12 cellular contexts compared by ENCODE assay signal in the genomic region with DNA sequence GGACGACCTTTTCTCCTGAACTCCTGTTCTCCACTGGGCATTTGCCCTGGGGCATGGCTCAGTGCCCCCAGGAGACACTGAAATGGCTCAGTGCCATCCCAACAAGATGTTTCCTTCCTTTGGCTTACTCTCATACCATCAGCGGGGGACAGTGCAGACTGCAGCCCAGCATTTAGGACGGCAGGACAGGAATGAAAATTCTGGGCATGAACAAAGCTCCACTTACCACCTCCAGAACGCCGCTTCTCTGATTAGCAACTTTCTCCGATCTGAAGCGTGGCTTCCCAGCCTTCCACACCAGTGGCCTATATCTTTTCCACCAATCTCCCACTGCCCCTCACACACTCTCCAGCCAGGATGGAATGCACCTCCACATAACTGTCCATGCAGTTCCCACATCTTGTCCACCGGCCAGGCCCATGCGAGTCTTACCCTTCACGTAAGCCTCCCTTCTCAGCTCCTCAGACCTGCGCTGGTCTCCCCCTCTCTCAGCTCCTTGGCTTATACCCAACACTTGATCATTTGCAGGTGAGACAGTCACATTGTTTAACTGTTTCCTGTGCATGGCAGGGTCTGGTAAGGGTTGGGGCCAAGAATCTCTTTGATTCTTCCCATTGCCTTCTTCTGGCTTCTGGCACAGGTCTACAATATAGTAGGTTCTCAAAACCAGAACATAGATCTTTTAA.
DNase-seq lines count a peak whose midpoint lies in the region; ATAC-seq and TF ChIP-seq lines count a peak whose summit lies in the region.
"Had no signal": no experiment of that assay in that cellular context is flagged by ENCODE, and none has a peak within 500 bp of the region (broad histone marks: within the 10 kb centered on the region; RNA-seq: fewer than 3 reads in every experiment).

No MANE protein-coding gene starts in this region.

- peaks cover 94% of the 10 kb centered on the region for H3K4me1 ChIP-seq in CD8-positive, alpha-beta T cell (ENCODE audit: insufficient read depth, low read length)
- H3K4me1 ChIP-seq in Caco-2, result no peaks in the 10 kb centered on the region

- H3K27ac ChIP-seq in CD8-positive, alpha-beta T cell (ENCODE audit: low read depth, low read length), result peak overlapping the region; percentile 86

- no TSS peak for BruUV-seq in Caco-2 (replicated peaks; lab: Mats Ljungman, UMichigan)

- ATAC-seq in CD8-positive, alpha-beta T cell, result peak; percentile 22
- ATAC-seq in SK-N-SH treated with all-trans-retinoic acid at 6 μM for 48 hours (peak; percentile 9), GM21825 (IDR thresholded peaks at IDR 0.05; ENCODE audit: unreplicated experiment) (no peak), HG03460 (IDR thresholded peaks at IDR 0.05; ENCODE audit: unreplicated experiment) (no peak)
- ATAC-seq: K562 had no signal

- peak overlapping the region; percentile 99 for H3K27ac Mint-ChIP-seq in CD8-positive, alpha-beta T cell
- peak overlapping the region; percentile 84 to 93 (median 87) for H3K27ac Mint-ChIP-seq in nephron
- H3K27ac Mint-ChIP-seq in Caco-2 (ENCODE audit: unreplicated experiment), result no peak overlapping the region
- H3K27ac Mint-ChIP-seq: endodermal cell had no signal

- H3K4me3 Mint-ChIP-seq in CD8-positive, alpha-beta T cell, result peak overlapping the region; percentile 90
- H3K4me3 Mint-ChIP-seq in nephron, result no peak overlapping the region
- H3K4me3 Mint-ChIP-seq in Caco-2 (ENCODE audit: unreplicated experiment), result no peak overlapping the region
- H3K4me3 Mint-ChIP-seq: endodermal cell had no signal

- peak in 3 of 7 experiments; percentile 32 to 57 (median 54) for DNase-seq in CD8-positive, alpha-beta T cell
- DNase-seq in cerebellar cortex (ENCODE audit: low spot score) (peak; percentile 57), medulla oblongata (ENCODE audit: extremely low spot score) (no peak), Caco-2 (no peak)
- DNase-seq: endodermal cell, NCI-H524 treated with DMSO at 0.1 percent for 48 hours, tibial artery had no signal

- H3K27me3 Mint-ChIP-seq in CD8-positive, alpha-beta T cell (ENCODE audit: low read depth), result no peaks in the 10 kb centered on the region
- H3K27me3 Mint-ChIP-seq in nephron (ENCODE audit: low read depth), result no peaks in the 10 kb centered on the region
- peaks cover 3% of the 10 kb centered on the region for H3K27me3 Mint-ChIP-seq in Caco-2 (ENCODE audit: insufficient read depth, unreplicated experiment)

- H3K9me3 ChIP-seq in CD8-positive, alpha-beta T cell (ENCODE audit: low read length), result no peaks in the 10 kb centered on the region
- H3K9me3 ChIP-seq in Caco-2, result no peaks in the 10 kb centered on the region
- H3K9me3 ChIP-seq: tibial artery had no signal

- CTCF ChIA-PET in CD8-positive, alpha-beta T cell (lab: Charles Lee), result interaction anchor here (0.6 to 2.2 kb wide), 5 partner anchors 12 to 81 kb away, joined by 3 to 5 read pairs (median 3); no protein-coding TSS in a partner anchor
- CTCF ChIA-PET in Caco-2 (lab: Charles Lee), result no interaction called here

- no peaks in the 10 kb centered on the region for H3K27me3 ChIP-seq in CD8-positive, alpha-beta T cell (ENCODE audit: insufficient read depth, low read length)
- no peaks in the 10 kb centered on the region for H3K27me3 ChIP-seq in Caco-2 (replicated peaks; ENCODE audit: control insufficient read depth, insufficient read depth, low read length)
- H3K27me3 ChIP-seq: tibial artery had no signal

- POLR2A ChIA-PET in CD8-positive, alpha-beta T cell (lab: Charles Lee), result interaction anchor here (1.2 to 3.0 kb wide), 9 partner anchors 9 to 282 kb away, joined by 3 to 12 read pairs (median 6); no protein-coding TSS in a partner anchor
- POLR2A ChIA-PET in Caco-2 (lab: Charles Lee), result no interaction called here

- no peak for TF ChIP-seq CTCF in CD8-positive, alpha-beta T cell (IDR thresholded peaks at IDR 0.05)
- TF ChIP-seq CTCF in nephron (IDR thresholded peaks at IDR 0.05; ENCODE audit: unreplicated experiment in 3 of 3) (no peak), Caco-2 (IDR thresholded peaks at IDR 0.05; ENCODE audit: insufficient read depth in 1 of 2, low read depth in 1 of 2, low read length in 1 of 2, severe bottlenecking in 1 of 2, unreplicated experiment in 1 of 2) (no peak)

- no peaks in the 10 kb centered on the region for H3K36me3 ChIP-seq in CD8-positive, alpha-beta T cell (ENCODE audit: insufficient read depth, low read length)
- no peaks in the 10 kb centered on the region for H3K36me3 ChIP-seq in Caco-2 (ENCODE audit: control insufficient read depth, insufficient read depth, low read length)
- H3K36me3 ChIP-seq: tibial artery had no signal

- intact Hi-C loops in CD8-positive, alpha-beta T cell (cut with DNase I, micrococcal nuclease), result loop anchor here (1.0 to 5.0 kb wide), 5 partner anchors 7 to 114 kb away; a partner anchor contains a TSS
- intact Hi-C loops in Caco-2 (cut with micrococcal nuclease; ENCODE audit: unreplicated experiment), result no loop called here

- peaks cover 95% of the 10 kb centered on the region for H3K4me1 Mint-ChIP-seq in CD8-positive, alpha-beta T cell (ENCODE audit: low read depth)
- peaks cover 84% of the 10 kb centered on the region for H3K4me1 Mint-ChIP-seq in nephron
- no peaks in the 10 kb centered on the region for H3K4me1 Mint-ChIP-seq in Caco-2 (ENCODE audit: low read depth, unreplicated experiment)

- peak overlapping the region; percentile 42 for H3K4me3 ChIP-seq in CD8-positive, alpha-beta T cell (ENCODE audit: low read depth, low read length)
- no peak overlapping the region for H3K4me3 ChIP-seq in Caco-2 (ENCODE audit: low read depth, low read length)
- H3K4me3 ChIP-seq: K562, tibial artery had no signal

- H3K9me3 Mint-ChIP-seq in CD8-positive, alpha-beta T cell, result no peaks in the 10 kb centered on the region
- H3K9me3 Mint-ChIP-seq in nephron (no peaks in the 10 kb centered on the region), Caco-2 (ENCODE audit: unreplicated experiment) (no peaks in the 10 kb centered on the region)
- H3K9me3 Mint-ChIP-seq: endodermal cell had no signal

- peaks cover 60% of the 10 kb centered on the region for H3K36me3 Mint-ChIP-seq in CD8-positive, alpha-beta T cell
- H3K36me3 Mint-ChIP-seq in nephron (ENCODE audit: low read depth), result peaks cover 17% of the 10 kb centered on the region
- H3K36me3 Mint-ChIP-seq in Caco-2 (ENCODE audit: insufficient read depth, unreplicated experiment), result peaks cover 4% of the 10 kb centered on the region

TF ChIP-seq in SK-N-SH treated with all-trans-retinoic acid at 6 μM for 48 hours, 23 proteins besides CTCF, POLR2A, EP300 and RAD21:
- TF ChIP-seq ZNF70 (CRISPR knock-in tag; IDR thresholded peaks at IDR 0.05) (peak; percentile 78), ZFP30 (CRISPR knock-in tag; IDR thresholded peaks at IDR 0.05) (no peak)

Comparison
In these comparisons a context has a peak if more than half of its experiments do, and no peak if none do; other contexts are left out.
1. ATAC-seq: peak in CD8-positive, alpha-beta T cell (single experiment) and SK-N-SH treated with all-trans-retinoic acid at 6 μM for 48 hours (single experiment); none in GM21825 (single experiment) and HG03460 (single experiment).